Comparison of ENCODE assay signal across 9 cellular contexts in genomic region chr22:46761017-46761416, GRCh38. TPM values are rescaled to one million over a fixed set of nuclear protein-coding genes. Genes with fewer than 3 reads are reported as not detected.
DNase-seq lines count a peak whose midpoint lies in the region; ATAC-seq, FAIRE-seq and TF ChIP-seq lines count a peak whose summit lies in the region.
"Had no signal": no experiment of that assay in that cellular context is flagged by ENCODE, and none has a peak within 500 bp of the region (broad histone marks: within the 10 kb centered on the region; RNA-seq: fewer than 3 reads in every experiment).

No MANE protein-coding gene starts in this region.

- POLR2A ChIA-PET in activated CD4-positive, alpha-beta T cell treated with anti-CD3 and anti-CD28 coated beads for 36 hours (lab: Charles Lee) = interaction anchor here (0.7 to 1.9 kb wide), 2 partner anchors 17 to 30 kb away, joined by 5 read pairs; no protein-coding TSS in a partner anchor

- ATAC-seq in activated CD4-positive, alpha-beta T cell treated with anti-CD3 and anti-CD28 coated beads for 36 hours = no peak

- FAIRE-seq in H54 (lab: Jason Lieb, UNC) = no peak
- FAIRE-seq: RCC 7860 had no signal

- TF ChIP-seq CTCF in fibroblast of mammary gland (conservative IDR thresholded peaks at IDR 0.05; ENCODE audit: control insufficient read depth, insufficient read depth, low read depth, low read length) (no peak), spleen (IDR thresholded peaks at IDR 0.05 in 8 of 11, conservative IDR thresholded peaks at IDR 0.05 in 3 of 11) (no peak)

- H3K9me3 ChIP-seq in SK-N-MC (ENCODE audit: low read depth, low read length) (no peaks in the 10 kb centered on the region), spleen (peaks cover 0 to 10% (median 7%) of the 10 kb centered on the region in 8 donors)

- H3K9me3 Mint-ChIP-seq in activated CD4-positive, alpha-beta T cell treated with anti-CD3 and anti-CD28 coated beads for 36 hours (ENCODE audit: low read depth) = peaks cover 6% of the 10 kb centered on the region

- H3K27me3 ChIP-seq in spleen (replicated peaks in 1 of 7) = no peaks in the 10 kb centered on the region

- H3K4me1 ChIP-seq in spleen = peaks cover 20 to 72% (median 53%) of the 10 kb centered on the region in 6 donors

- no peaks in the 10 kb centered on the region for H3K36me3 ChIP-seq in SK-N-MC (ENCODE audit: insufficient read depth, low read length)
- H3K36me3 ChIP-seq in spleen = peaks cover 0 to 14% (median 0%) of the 10 kb centered on the region in 6 donors

- DNase-seq in activated CD4-positive, alpha-beta T cell treated with anti-CD3 and anti-CD28 coated beads for 36 hours = no peak
- DNase-seq in activated CD4-positive, alpha-beta T cell treated with anti-CD3 and anti-CD28 coated beads, Interleukin-2, amount 50 U/mL, for 1 hour = no peak
- DNase-seq in SK-N-MC (ENCODE audit: low read depth, low spot score) (no peak), fibroblast of mammary gland (ENCODE audit: low read depth) (no peak), spleen (peak; percentile 39), NCI-H2196 (lab: John Stamatoyannopoulos, UW; ENCODE audit: unreplicated experiment) (no peak), H54 (ENCODE audit: insufficient read length, low spot score) (no peak), NCI-H146 (lab: John Stamatoyannopoulos, UW) (no peak)

- peaks cover 32% of the 10 kb centered on the region for H3K36me3 Mint-ChIP-seq in activated CD4-positive, alpha-beta T cell treated with anti-CD3 and anti-CD28 coated beads for 36 hours (ENCODE audit: low read depth)

- CTCF ChIA-PET in activated CD4-positive, alpha-beta T cell treated with anti-CD3 and anti-CD28 coated beads for 36 hours (lab: Charles Lee) = interaction anchor here (0.9 to 8.1 kb wide), 8 partner anchors 9 to 42 kb away, joined by 3 to 95 read pairs (median 3); partner anchors contain the start of gene CERK

- no peak for TF ChIP-seq POLR2A in spleen (IDR thresholded peaks at IDR 0.05)
- TF ChIP-seq POLR2A in H54 (IDR thresholded peaks at IDR 0.05; ENCODE audit: low read depth, low read length) = no peak

- H3K4me3 ChIP-seq in SK-N-MC (peak overlapping the region; percentile 98), fibroblast of mammary gland (ENCODE audit: control insufficient read depth, low read depth, low read length) (peak overlapping the region; percentile 82), spleen (peak overlapping the region in 1 of 8 donors; percentile 95)

- H3K27me3 Mint-ChIP-seq in activated CD4-positive, alpha-beta T cell treated with anti-CD3 and anti-CD28 coated beads for 36 hours = no peaks in the 10 kb centered on the region

- peak overlapping the region; percentile 100 for H3K9ac ChIP-seq in SK-N-MC (ENCODE audit: insufficient read length)

- intact Hi-C loops in activated CD4-positive, alpha-beta T cell treated with anti-CD3 and anti-CD28 coated beads for 36 hours (cut with DNase I, micrococcal nuclease) = loop anchor here in 1 of 2 experiments (2.0 kb wide), 1 partner anchor 16 kb away; no protein-coding TSS in a partner anchor
- intact Hi-C loops in spleen (cut with DNase I; ENCODE audit: low total_unique reads) = no loop called here

- H3K4me3 Mint-ChIP-seq in activated CD4-positive, alpha-beta T cell treated with anti-CD3 and anti-CD28 coated beads for 36 hours = peak overlapping the region; percentile 94

- WGBS in spleen, 5 donors = 85 to 92% (median 87%) methylated on average over 6 of the region's 6 CpGs

- peaks cover 51% of the 10 kb centered on the region for H3K4me1 Mint-ChIP-seq in activated CD4-positive, alpha-beta T cell treated with anti-CD3 and anti-CD28 coated beads for 36 hours

- H3K27ac Mint-ChIP-seq in activated CD4-positive, alpha-beta T cell treated with anti-CD3 and anti-CD28 coated beads for 36 hours = peak overlapping the region; percentile 95

- no peak overlapping the region; the same call in 1 of the 2 replicates for H3K27ac ChIP-seq in SK-N-MC
- H3K27ac ChIP-seq in spleen = peak overlapping the region in 1 of 8 donors; percentile 98

RNA-seq across cellular contexts. Expression of gene TBC1D22A, which starts 1.4 kb away (rescaled TPM):
- 10 to 100 TPM; 36.0 to 38.0 TPM for total RNA-seq in activated CD4-positive, alpha-beta T cell treated with anti-CD3 and anti-CD28 coated beads for 36 hours
- total RNA-seq in spleen = 10 to 100 TPM; 40.1 to 66.9 (median 54.8) TPM
- polyA plus RNA-seq in spleen = 10 to 100 TPM; 17.2 to 34.0 (median 25.9) TPM

RNA-seq across cellular contexts. Expression of gene CERK, which starts 23.0 kb away (rescaled TPM):
- total RNA-seq in activated CD4-positive, alpha-beta T cell treated with anti-CD3 and anti-CD28 coated beads for 36 hours = 10 to 100 TPM; 27.0 to 32.8 TPM
- total RNA-seq in spleen = 10 to 100 TPM; 31.3 to 47.1 (median 40.6) TPM
- polyA plus RNA-seq in spleen = 10 to 100 TPM; 13.7 to 17.1 (median 14.5) TPM
